Comparison of ENCODE assay signal across 18 cellular contexts in genomic region chr17:77619851-77620250, GRCh38.
DNase-seq lines count a peak whose midpoint lies in the region; ATAC-seq and TF ChIP-seq lines count a peak whose summit lies in the region.
"Had no signal": no experiment of that assay in that cellular context is flagged by ENCODE, and none has a peak within 500 bp of the region (broad histone marks: within the 10 kb centered on the region; RNA-seq: fewer than 3 reads in every experiment).

No MANE protein-coding gene starts in this region.

- H3K36me3 ChIP-seq in smooth muscle cell (ENCODE audit: low read depth) (no peaks in the 10 kb centered on the region), Karpas-422 (ENCODE audit: insufficient read depth, low read length) (no peaks in the 10 kb centered on the region)
- H3K36me3 ChIP-seq: tibial nerve had no signal

- H3K4me1 ChIP-seq in smooth muscle cell (ENCODE audit: low read depth) = peaks cover 3% of the 10 kb centered on the region
- no peaks in the 10 kb centered on the region for H3K4me1 ChIP-seq in Karpas-422 (ENCODE audit: low read length)

- TF ChIP-seq CTCF in fibroblast of villous mesenchyme (IDR thresholded peaks at IDR 0.05; ENCODE audit: insufficient read depth, low read depth, low read length) (no peak), smooth muscle cell (IDR thresholded peaks at IDR 0.05; ENCODE audit: borderline replicate concordance, insufficient read depth, poor library complexity, severe bottlenecking) (no peak)

- H3K4me3 ChIP-seq in fibroblast of villous mesenchyme (ENCODE audit: low read depth, low read length) (no peak overlapping the region), smooth muscle cell (no peak overlapping the region), Karpas-422 (ENCODE audit: low read length) (no peak overlapping the region)
- H3K4me3 ChIP-seq: mucosa of descending colon, skin epidermis, tibial nerve had no signal

- no peak overlapping the region for H2AFZ ChIP-seq in smooth muscle cell (ENCODE audit: low read depth)
- H2AFZ ChIP-seq in Karpas-422 (ENCODE audit: low read length) = no peak overlapping the region

- H3K27me3 ChIP-seq in smooth muscle cell (ENCODE audit: low read depth) = no peaks in the 10 kb centered on the region
- H3K27me3 ChIP-seq in Karpas-422 (ENCODE audit: low read length) = no peaks in the 10 kb centered on the region
- H3K27me3 ChIP-seq: tibial nerve had no signal

- no peak for ATAC-seq in GM21717 (IDR thresholded peaks at IDR 0.05; ENCODE audit: unreplicated experiment)
- ATAC-seq: mucosa of descending colon, Panc1 had no signal

- H3K79me2 ChIP-seq in smooth muscle cell (ENCODE audit: low read depth) = no peaks in the 10 kb centered on the region
- H3K79me2 ChIP-seq in Karpas-422 (ENCODE audit: low read length) = no peaks in the 10 kb centered on the region

- no peaks in the 10 kb centered on the region for H3K9me2 ChIP-seq in Karpas-422 (replicated peaks; ENCODE audit: insufficient read depth, low read length)

- H4K20me1 ChIP-seq in smooth muscle cell (ENCODE audit: low read depth) (no peaks in the 10 kb centered on the region), Karpas-422 (ENCODE audit: insufficient read depth, low read depth, low read length) (no peaks in the 10 kb centered on the region)

- H3K9ac ChIP-seq in smooth muscle cell (ENCODE audit: low read depth) = peak overlapping the region; percentile 1
- no peak overlapping the region for H3K9ac ChIP-seq in Karpas-422 (ENCODE audit: low read length)

- H3F3A ChIP-seq in smooth muscle cell (ENCODE audit: low read depth) = peaks cover 8% of the 10 kb centered on the region

- H3K9me3 ChIP-seq in smooth muscle cell (replicated peaks; ENCODE audit: low read depth) = no peaks in the 10 kb centered on the region
- no peaks in the 10 kb centered on the region for H3K9me3 ChIP-seq in Karpas-422 (ENCODE audit: low read length)
- H3K9me3 ChIP-seq: mucosa of descending colon, tibial nerve had no signal

- DNase-seq in HCEC 1CT (peak; percentile 42), astrocyte of the hippocampus (ENCODE audit: low read depth, low spot score) (peak; percentile 74), fibroblast of villous mesenchyme (ENCODE audit: low read depth) (peak; percentile 77), smooth muscle cell (lab: John Stamatoyannopoulos, UW; ENCODE audit: unreplicated experiment) (no peak), LoVo (ENCODE audit: low spot score) (no peak), Karpas-422 (no peak), SHP77 (lab: John Stamatoyannopoulos, UW) (no peak)
- DNase-seq: CD4-positive, CD25-positive, alpha-beta regulatory T cell; DND-41; hypothalamus; mucosa of descending colon; NCI-H1105; NCI-H82; occipital lobe had no signal

- H3K4me2 ChIP-seq in smooth muscle cell = peak overlapping the region; percentile 40
- no peak overlapping the region for H3K4me2 ChIP-seq in Karpas-422 (ENCODE audit: low read depth, low read length, poor library complexity, severe bottlenecking)

- 35% methylated on average over 5 of the region's 5 CpGs for WGBS in smooth muscle cell (ENCODE audit: low lambda C conversion rate)

- H3K27ac ChIP-seq in smooth muscle cell (ENCODE audit: low read depth) (peak overlapping the region; percentile 85), Karpas-422 (ENCODE audit: low read length) (no peak overlapping the region)
- H3K27ac ChIP-seq: skin epidermis, tibial nerve had no signal

Comparison
In these comparisons a context has a peak if more than half of its experiments do, and no peak if none do; other contexts are left out.
1. DNase-seq: peak in HCEC 1CT (single experiment), astrocyte of the hippocampus (single experiment) and fibroblast of villous mesenchyme (single experiment); none in smooth muscle cell (single experiment), LoVo (single experiment), Karpas-422 (single experiment) and SHP77 (0 of 2).